ENCODE assay signal across 14 cellular contexts in the genomic region with DNA sequence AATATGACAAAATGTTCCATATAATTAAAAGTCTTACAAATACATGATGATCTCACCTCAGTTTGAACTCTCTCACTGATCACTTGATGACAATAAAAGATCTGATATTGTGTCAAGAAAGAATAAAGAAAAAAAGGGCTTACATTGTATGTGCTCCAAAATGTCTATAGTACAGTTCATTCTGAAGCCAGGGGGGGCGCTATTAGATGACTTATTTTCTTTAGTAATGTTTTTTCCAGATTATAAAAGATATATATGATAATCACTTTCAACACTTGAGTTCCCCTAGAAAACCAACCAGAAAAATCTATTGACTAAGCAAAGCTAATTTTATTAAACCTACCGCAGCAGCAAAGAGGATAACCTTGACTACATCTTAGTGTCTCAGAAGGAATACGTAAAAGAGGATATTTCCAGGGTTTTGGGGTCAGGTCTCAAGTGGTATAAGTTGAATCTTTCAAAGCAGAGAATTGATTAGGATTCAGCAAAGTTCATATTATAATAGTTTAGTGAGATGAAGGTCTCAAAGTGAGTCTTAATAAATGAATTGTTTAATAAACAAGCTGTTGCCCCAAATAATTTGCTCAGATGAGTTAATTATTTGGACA. TPM values are rescaled to one million over a fixed set of nuclear protein-coding genes. Genes with fewer than 3 reads are reported as not detected.
DNase-seq lines count a peak whose midpoint lies in the region; ATAC-seq, FAIRE-seq and TF ChIP-seq lines count a peak whose summit lies in the region.
"Had no signal": no experiment of that assay in that cellular context is flagged by ENCODE, and none has a peak within 500 bp of the region (broad histone marks: within the 10 kb centered on the region; RNA-seq: fewer than 3 reads in every experiment).

No MANE protein-coding gene starts in this region.

- FAIRE-seq in HepG2 (lab: Jason Lieb, UNC): no peak

- POLR2A ChIA-PET in HepG2 (lab: Yijun Ruan, JAX): no interaction called here

- no TSS peak for BruUV-seq in HepG2 (replicated peaks; lab: Mats Ljungman, UMichigan)

- WGBS in liver: 79% methylated on average over 3 of the region's 3 CpGs
- 16% methylated on average over 3 of the region's 3 CpGs for WGBS in HepG2 (ENCODE audit: low lambda C conversion rate)

- no peak for TF ChIP-seq POLR2A in HepG2 (IDR thresholded peaks at IDR 0.05; ENCODE audit: insufficient read depth in 1 of 2, low read depth in 2 of 2, low read length in 2 of 2)

- no peak for ATAC-seq in HepG2
- ATAC-seq in HG02678 (IDR thresholded peaks at IDR 0.05; ENCODE audit: unreplicated experiment): no peak
- ATAC-seq in HG03159 (IDR thresholded peaks at IDR 0.05; ENCODE audit: unreplicated experiment): no peak
- ATAC-seq: stimulated activated naive B cell treated with anti-CD40 and anti-IgM and Interleukin-4, amounts not matched to agents 10 μg/mL and 1 μg/mL and 100 μg/mL, for 72 hours had no signal

- TF ChIP-seq EP300 in HepG2 (IDR thresholded peaks at IDR 0.05; ENCODE audit: low read depth in 2 of 2, low read length in 2 of 2) (no peak), HepG2 (CRISPR knock-in tag; IDR thresholded peaks at IDR 0.05; ENCODE audit: borderline replicate concordance) (no peak)

- H3K36me3 ChIP-seq in liver (ENCODE audit: control insufficient read depth in 4 of 4, insufficient read depth in 3 of 4, low read depth in 1 of 4, low read length in 3 of 4) (no peaks in the 10 kb centered on the region), HepG2 (replicated peaks in 1 of 2; ENCODE audit: control insufficient read depth in 1 of 2, insufficient read depth in 2 of 2, low read length in 2 of 2) (no peaks in the 10 kb centered on the region)
- H3K36me3 ChIP-seq: BLaER1 treated with 17β-estradiol and CSF1 and Interleukin-3, amounts not matched to agents 10 nM and 100 nM had no signal

- H3K4me3 ChIP-seq in liver (ENCODE audit: low read depth in 1 of 3, low read length in 3 of 3) (no peak overlapping the region), HepG2 (replicated peaks in 1 of 3; ENCODE audit: insufficient read depth in 1 of 3, low read depth in 2 of 3, low read length in 3 of 3) (no peak overlapping the region), fibroblast of pulmonary artery (replicated peaks; ENCODE audit: low read depth, low read length) (no peak overlapping the region), coronary artery (no peak overlapping the region)
- H3K4me3 ChIP-seq: BLaER1 treated with 17β-estradiol and CSF1 and Interleukin-3, amounts not matched to agents 10 nM and 100 nM had no signal

- H3K27me3 ChIP-seq in liver (ENCODE audit: control insufficient read depth in 4 of 4, insufficient read depth in 4 of 4, low read length in 3 of 4) (no peaks in the 10 kb centered on the region), HepG2 (ENCODE audit: control insufficient read depth in 1 of 2, insufficient read depth in 2 of 2, low read length in 2 of 2) (no peaks in the 10 kb centered on the region)
- H3K27me3 ChIP-seq: BLaER1 treated with 17β-estradiol and CSF1 and Interleukin-3, amounts not matched to agents 10 nM and 100 nM had no signal

- CTCF ChIA-PET in HepG2 (lab: Yijun Ruan, JAX; ENCODE audit: low intra/inter-chr PET ratio, low total read pairs): no interaction called here

- DNase-seq in HepG2 (ENCODE audit: low spot score) (no peak), RPMI7951 (ENCODE audit: low read depth) (peak; percentile 1), fibroblast of pulmonary artery (ENCODE audit: low read depth) (peak; percentile 13), coronary artery (ENCODE audit: low spot score) (no peak), activated T-cell treated with anti-CD3 and anti-CD28 coated beads for 4 hours (no peak)
- DNase-seq: activated CD4-positive, CD25-positive, alpha-beta regulatory T cell treated with anti-CD3 and anti-CD28 coated beads, Interleukin-2, amount 50 U/mL, for 72 hours; NCI-H1436 treated with DMSO at 0.1 percent for 48 hours; Right ventricle myocardium superior; stimulated activated CD4-positive, alpha-beta T cell treated with anti-CD3 and anti-CD28 coated beads, Interleukin-15, amount 100 ng/mL, for 24 hours; stimulated activated naive B cell treated with anti-CD40 and anti-IgM and Interleukin-4, amounts not matched to agents 10 μg/mL and 1 μg/mL and 100 μg/mL, for 72 hours had no signal

- TF ChIP-seq RAD21 in liver (IDR thresholded peaks at IDR 0.05) (peak in 1 of 2 donors; percentile 43), HepG2 (CRISPR knock-in tag; IDR thresholded peaks at IDR 0.05) (no peak)

- H3K27ac ChIP-seq in liver (ENCODE audit: low read depth in 1 of 2, low read length in 2 of 2): no peak overlapping the region
- no peak overlapping the region for H3K27ac ChIP-seq in HepG2 (ENCODE audit: extremely low read length, insufficient read depth, low read length)
- no peak overlapping the region for H3K27ac ChIP-seq in coronary artery
- H3K27ac ChIP-seq: BLaER1 treated with 17β-estradiol and CSF1 and Interleukin-3, amounts not matched to agents 10 nM and 100 nM had no signal

- H3K4me2 ChIP-seq in HepG2 (ENCODE audit: low read depth, low read length): no peak overlapping the region
- H3K4me2 ChIP-seq: BLaER1 treated with 17β-estradiol and CSF1 and Interleukin-3, amounts not matched to agents 10 nM and 100 nM had no signal

- no peak overlapping the region for H3K9ac ChIP-seq in liver (ENCODE audit: low read depth in 1 of 2, low read length in 2 of 2)
- no peak overlapping the region for H3K9ac ChIP-seq in HepG2 (ENCODE audit: insufficient read depth, low read depth, low read length)
- H3K9ac ChIP-seq: BLaER1 treated with 17β-estradiol and CSF1 and Interleukin-3, amounts not matched to agents 10 nM and 100 nM had no signal

- intact Hi-C loops in HepG2 (cut with micrococcal nuclease; ENCODE audit: unreplicated experiment): no loop called here

- H4K20me1 ChIP-seq in HepG2 (ENCODE audit: insufficient read depth, low read length): no peaks in the 10 kb centered on the region
- H4K20me1 ChIP-seq: BLaER1 treated with 17β-estradiol and CSF1 and Interleukin-3, amounts not matched to agents 10 nM and 100 nM had no signal

- no peak overlapping the region for H2AFZ ChIP-seq in HepG2 (ENCODE audit: low read length)

- in situ Hi-C loops in HepG2 (cut with HindIII; ENCODE audit: extremely low pct_ligation_motif_present, low pct_unique_long_range_greater_than_20kb): no loop called here

- TF ChIP-seq CTCF in liver (IDR thresholded peaks at IDR 0.05; ENCODE audit: low read depth, low read length, missing input control): peak; percentile 20
- TF ChIP-seq CTCF in HepG2 (CRISPR knock-in tag; IDR thresholded peaks at IDR 0.05): no peak
- peak; percentile 37 for TF ChIP-seq CTCF in fibroblast of pulmonary artery (IDR thresholded peaks at IDR 0.05; ENCODE audit: low read length, missing control alignments)
- TF ChIP-seq CTCF in coronary artery (IDR thresholded peaks at IDR 0.05): no peak

- H3K4me1 ChIP-seq in liver (ENCODE audit: control insufficient read depth in 4 of 4, insufficient read depth in 4 of 4, low read length in 3 of 4) (no peaks in the 10 kb centered on the region), HepG2 (ENCODE audit: insufficient read depth, low read length) (no peaks in the 10 kb centered on the region)
- H3K4me1 ChIP-seq: BLaER1 treated with 17β-estradiol and CSF1 and Interleukin-3, amounts not matched to agents 10 nM and 100 nM had no signal

- no peaks in the 10 kb centered on the region for H3K9me3 ChIP-seq in liver (ENCODE audit: control insufficient read depth in 4 of 4, low read length in 3 of 4)
- H3K9me3 ChIP-seq in HepG2 (ENCODE audit: low read length): peaks cover 5% of the 10 kb centered on the region; the same call in 1 of the 2 replicates

- no peaks in the 10 kb centered on the region for H3K79me2 ChIP-seq in HepG2 (ENCODE audit: insufficient read depth, low read length)

TF ChIP-seq in liver, 16 proteins besides CTCF, POLR2A, EP300 and RAD21 (continues in another document):
- no peak for TF ChIP-seq JUND (IDR thresholded peaks at IDR 0.05)
- no peak for TF ChIP-seq YY1 (IDR thresholded peaks at IDR 0.05)

TF ChIP-seq in HepG2, 621 proteins besides CTCF, POLR2A, EP300 and RAD21:
- TF ChIP-seq ZKSCAN8 (CRISPR knock-in tag; IDR thresholded peaks at IDR 0.05; ENCODE audit: borderline replicate concordance): no peak

RNA-seq across cellular contexts. Expression of gene PTN, which starts 55.8 kb away (rescaled TPM):
- 1 to 10 TPM in 1 of 2 donors, under 1 TPM in 1; 0.50 to 4.8 TPM for total RNA-seq in liver
- polyA plus RNA-seq in liver: 1 to 10 TPM; 1.3 to 2.0 TPM
- not detected in 2 replicates for total RNA-seq in HepG2 (2016; rRNA removed; fragmentation: Illumina TruSeq; extraction: Trizol)
- not detected in 2 replicates for total RNA-seq in HepG2 (2016; cell fraction: cytosol; rRNA removed; fragmentation: Illumina TruSeq; extraction: Trizol; ENCODE audit: low read depth)
- not detected in 2 replicates for total RNA-seq in HepG2 (2016; cell fraction: insoluble cytoplasmic fraction; rRNA removed; fragmentation: Illumina TruSeq; extraction: Trizol)
- total RNA-seq in HepG2 (2016; cell fraction: membrane; rRNA removed; fragmentation: Illumina TruSeq; extraction: Trizol): not detected in 2 replicates
- not detected in 2 replicates for total RNA-seq in HepG2 (2016; cell fraction: nucleus; rRNA removed; fragmentation: Illumina TruSeq; extraction: Trizol)
- polyA plus RNA-seq in HepG2 (2011; rRNA removed): not detected in 2 replicates
- polyA plus RNA-seq in HepG2 (2011; cell fraction: cytosol; rRNA removed): not detected in 2 replicates
- polyA plus RNA-seq in HepG2 (2011; cell fraction: nucleus; rRNA removed): not detected in 2 replicates
- not detected in 2 replicates for polyA plus RNA-seq in HepG2 (2012)
- polyA plus RNA-seq in HepG2 (2016; cell fraction: cytosol; fragmentation: Illumina TruSeq; extraction: Trizol; ENCODE audit: low read depth): not detected in 2 replicates
- not detected in 2 replicates for polyA plus RNA-seq in HepG2 (2016; cell fraction: insoluble cytoplasmic fraction; fragmentation: Illumina TruSeq; extraction: Trizol; ENCODE audit: low read depth)
- polyA plus RNA-seq in HepG2 (2016; cell fraction: membrane; fragmentation: Illumina TruSeq; extraction: Trizol; ENCODE audit: low read depth): not detected in 2 replicates
- not detected in 2 replicates for polyA plus RNA-seq in HepG2 (2016; cell fraction: nucleus; fragmentation: Illumina TruSeq; extraction: Trizol; ENCODE audit: insufficient read depth, low read depth)
- not detected in 2 replicates for polyA minus RNA-seq in HepG2 (2011; rRNA and poly(A)+ RNA removed; ENCODE audit: low replicate concordance)
- polyA minus RNA-seq in HepG2 (2011; cell fraction: cytosol; rRNA and poly(A)+ RNA removed): not detected in 2 replicates
- polyA minus RNA-seq in HepG2 (2011; cell fraction: nucleus; rRNA and poly(A)+ RNA removed): not detected in 2 replicates
- 26.4 and 40.4 TPM in 2 replicates for total RNA-seq in RPMI7951 (2014; rRNA removed; shearing (Covaris generic))

Comparison
In these comparisons a context has a peak if more than half of its experiments do, and no peak if none do; other contexts are left out.
1. CTCF ChIP-seq: peak in liver (single experiment) and fibroblast of pulmonary artery (single experiment); none in HepG2 (single experiment) and coronary artery (single experiment).
2. DNase-seq: peak in RPMI7951 (single experiment) and fibroblast of pulmonary artery (single experiment); none in HepG2 (single experiment), coronary artery (single experiment) and activated T-cell treated with anti-CD3 and anti-CD28 coated beads for 4 hours (single experiment).